Comparison of ENCODE assay signal across 8 cellular contexts in genomic region chr6:159969204-159969912, GRCh38. TPM values are rescaled to one million over a fixed set of nuclear protein-coding genes. Genes with fewer than 3 reads are reported as not detected.
DNase-seq lines count a peak whose midpoint lies in the region; ATAC-seq and TF ChIP-seq lines count a peak whose summit lies in the region.

No MANE protein-coding gene starts in this region.

- peak in 2 of 5 donors; percentile 14 to 57 for DNase-seq in CD4-positive, alpha-beta memory T cell
- peak; percentile 59 for DNase-seq in activated CD4-positive, CD25-positive, alpha-beta regulatory T cell treated with anti-CD3 and anti-CD28 coated beads, Interleukin-2, amount 50 U/mL, for 72 hours
- peak in 1 of 3 experiments; percentile 12 for DNase-seq in effector memory CD8-positive, alpha-beta T cell
- DNase-seq in uterus (peak; percentile 46 to 50), MV-4-11 (lab: John Stamatoyannopoulos, UW) (no peak)

- H3K27me3 Mint-ChIP-seq in CD4-positive, alpha-beta memory T cell: no peaks in the 10 kb centered on the region
- no peaks in the 10 kb centered on the region for H3K27me3 Mint-ChIP-seq in effector memory CD8-positive, alpha-beta T cell

- peak overlapping the region; percentile 67 for H3K27ac ChIP-seq in CD4-positive, alpha-beta memory T cell (ENCODE audit: low read depth, low read length)
- peak overlapping the region; percentile 68 for H3K27ac ChIP-seq in muscle layer of colon (ENCODE audit: low read depth, low read length)
- H3K27ac ChIP-seq in uterus: peak overlapping the region; percentile 96 to 98

- no peaks in the 10 kb centered on the region for H3K36me3 ChIP-seq in CD4-positive, alpha-beta memory T cell (ENCODE audit: insufficient read depth, low read length)
- H3K36me3 ChIP-seq in muscle layer of colon (ENCODE audit: insufficient read depth, low read length) (no peaks in the 10 kb centered on the region), uterus (no peaks in the 10 kb centered on the region)

- H3K9me3 Mint-ChIP-seq in CD4-positive, alpha-beta memory T cell: peaks cover 0 to 2% (median 0%) of the 10 kb centered on the region in 8 donors
- H3K9me3 Mint-ChIP-seq in effector memory CD8-positive, alpha-beta T cell: no peaks in the 10 kb centered on the region

- TF ChIP-seq POLR2A in uterus (IDR thresholded peaks at IDR 0.05): no peak

- POLR2A ChIA-PET in CD4-positive, alpha-beta memory T cell (lab: Charles Lee; ENCODE audit: partially characterized antibody): interaction anchor here (0.7 to 7.6 kb wide), 9 partner anchors 9 to 1367 kb away, joined by 3 to 68 read pairs (median 4); partner anchors contain the start of genes ACAT2 and WTAP

- H3K36me3 Mint-ChIP-seq in CD4-positive, alpha-beta memory T cell: peaks cover 0 to 7% of the 10 kb centered on the region in 2 donors
- peaks cover 16% of the 10 kb centered on the region for H3K36me3 Mint-ChIP-seq in effector memory CD8-positive, alpha-beta T cell (ENCODE audit: insufficient read depth)

- no peaks in the 10 kb centered on the region for H3K9me3 ChIP-seq in CD4-positive, alpha-beta memory T cell (ENCODE audit: control insufficient read depth in 1 of 2, low read length in 2 of 2)
- H3K9me3 ChIP-seq in muscle layer of colon (ENCODE audit: low read length) (no peaks in the 10 kb centered on the region), uterus (no peaks in the 10 kb centered on the region)

- H3K4me1 Mint-ChIP-seq in CD4-positive, alpha-beta memory T cell: peaks cover 36 to 53% (median 46%) of the 10 kb centered on the region in 4 donors
- peaks cover 31 to 40% of the 10 kb centered on the region in 2 donors for H3K4me1 Mint-ChIP-seq in effector memory CD8-positive, alpha-beta T cell (ENCODE audit: low read depth in 2 of 2)

- intact Hi-C loops in CD4-positive, alpha-beta memory T cell (cut with micrococcal nuclease): loop anchor here (1.0 to 2.0 kb wide), 2 partner anchors 181 to 276 kb away; partner anchors contain the start of genes SOD2 and TCP1
- intact Hi-C loops in uterus (cut with DNase I; ENCODE audit: low total_unique reads): no loop called here

- ATAC-seq in GM19455 (IDR thresholded peaks at IDR 0.05; ENCODE audit: unreplicated experiment) (peak; percentile 42), HG03460 (IDR thresholded peaks at IDR 0.05; ENCODE audit: unreplicated experiment) (peak; percentile 21)
- ATAC-seq in effector memory CD8-positive, alpha-beta T cell (replicated peaks): peak; percentile 56

- H3K27me3 ChIP-seq in CD4-positive, alpha-beta memory T cell (ENCODE audit: insufficient read depth, low read length): no peaks in the 10 kb centered on the region
- H3K27me3 ChIP-seq in muscle layer of colon (ENCODE audit: control insufficient read depth in 1 of 2, insufficient read depth in 2 of 2, low read length in 2 of 2) (no peaks in the 10 kb centered on the region), uterus (no peaks in the 10 kb centered on the region)

- H3K4me3 ChIP-seq in CD4-positive, alpha-beta memory T cell (ENCODE audit: low read length in 2 of 2): peak overlapping the region in 1 of 2 donors; percentile 61
- peak overlapping the region; percentile 45 to 78 for H3K4me3 ChIP-seq in muscle layer of colon (ENCODE audit: low read depth in 1 of 2, low read length in 2 of 2)
- peak overlapping the region; percentile 46 to 95 for H3K4me3 ChIP-seq in uterus

- CTCF ChIA-PET in CD4-positive, alpha-beta memory T cell (lab: Charles Lee; ENCODE audit: partially characterized antibody): interaction anchor here (1.0 kb wide), 1 partner anchor 12 kb away, joined by 6 read pairs; no protein-coding TSS in a partner anchor

- peak in 1 of 4 experiments; percentile 19 for TF ChIP-seq CTCF in uterus (IDR thresholded peaks at IDR 0.05)

- H3K9ac ChIP-seq in muscle layer of colon (ENCODE audit: low read length): no peak overlapping the region

- H3K4me1 ChIP-seq in CD4-positive, alpha-beta memory T cell (ENCODE audit: insufficient read depth, low read length): peaks cover 52% of the 10 kb centered on the region
- H3K4me1 ChIP-seq in muscle layer of colon (ENCODE audit: insufficient read depth, low read length) (peaks cover 21% of the 10 kb centered on the region), uterus (peaks cover 6 to 10% of the 10 kb centered on the region in 2 donors)

- H3K27ac Mint-ChIP-seq in CD4-positive, alpha-beta memory T cell: peak overlapping the region in 6 of 7 donors; percentile 91 to 97 (median 94)
- H3K27ac Mint-ChIP-seq in effector memory CD8-positive, alpha-beta T cell: peak overlapping the region; percentile 94 to 96

- H3K4me3 Mint-ChIP-seq in CD4-positive, alpha-beta memory T cell: peak overlapping the region; percentile 88 to 96 (median 94)
- H3K4me3 Mint-ChIP-seq in effector memory CD8-positive, alpha-beta T cell: peak overlapping the region; percentile 92 to 93

RNA-seq across cellular contexts. Expression of gene IGF2R, which starts 0.5 kb away (rescaled TPM):
- 10 to 100 TPM; 77.5 to 79.2 TPM for total RNA-seq in CD4-positive, alpha-beta memory T cell
- 10 to 100 TPM in 1 of 2 donors, 1 to 10 TPM in 1; 4.5 to 18.7 TPM for polyA plus RNA-seq in CD4-positive, alpha-beta memory T cell
- 10 to 100 TPM; 36.5 to 91.7 (median 61.7) TPM for total RNA-seq in uterus
